Comparison of ENCODE assay signal across 28 cellular contexts in genomic region chr20:24149175-24149574, GRCh38.
DNase-seq lines count a peak whose midpoint lies in the region; ATAC-seq, FAIRE-seq and TF ChIP-seq lines count a peak whose summit lies in the region.
"Had no signal": no experiment of that assay in that cellular context is flagged by ENCODE, and none has a peak within 500 bp of the region (broad histone marks: within the 10 kb centered on the region; RNA-seq: fewer than 3 reads in every experiment).

No MANE protein-coding gene starts in this region.

- H4K20me1 ChIP-seq in mammary epithelial cell (ENCODE audit: insufficient read depth, low read length), result no peaks in the 10 kb centered on the region

- TF ChIP-seq RAD21 in A549 (conservative IDR thresholded peaks at IDR 0.05 in 1 of 2, IDR thresholded peaks at IDR 0.05 in 1 of 2), result no peak

- H3K4me2 ChIP-seq in A549, result no peak overlapping the region
- H3K4me2 ChIP-seq in mammary epithelial cell (ENCODE audit: insufficient read depth, low read depth, low read length), result no peak overlapping the region
- H3K4me2 ChIP-seq: smooth muscle cell had no signal

- peaks cover 2% of the 10 kb centered on the region for H3K27me3 Mint-ChIP-seq in endothelial cell (ENCODE audit: unreplicated experiment)
- H3K27me3 Mint-ChIP-seq in osteocyte (ENCODE audit: unreplicated experiment), result peaks cover 5% of the 10 kb centered on the region

- TF ChIP-seq CTCF in A549 (IDR thresholded peaks at IDR 0.05) (no peak), bronchial epithelial cell (IDR thresholded peaks at IDR 0.05; ENCODE audit: insufficient read depth, low read length, severe bottlenecking) (no peak), foreskin keratinocyte (conservative IDR thresholded peaks at IDR 0.05) (no peak), endothelial cell (IDR thresholded peaks at IDR 0.05; ENCODE audit: unreplicated experiment) (no peak), osteocyte (IDR thresholded peaks at IDR 0.05) (no peak), mammary epithelial cell (conservative IDR thresholded peaks at IDR 0.05 in 1 of 2, IDR thresholded peaks at IDR 0.05 in 1 of 2; ENCODE audit: extremely low read depth in 1 of 2, insufficient read depth in 1 of 2, low read depth in 1 of 2, low read length in 2 of 2) (no peak)

- peaks cover 4% of the 10 kb centered on the region; the same call in 1 of the 3 replicates for H3K9me3 ChIP-seq in A549
- peaks cover 8% of the 10 kb centered on the region for H3K9me3 ChIP-seq in mammary epithelial cell (replicated peaks; ENCODE audit: insufficient read depth, low read length)
- H3K9me3 ChIP-seq: pancreas, vagina had no signal

- H3K4me3 Mint-ChIP-seq in endothelial cell (ENCODE audit: unreplicated experiment), result no peak overlapping the region
- H3K4me3 Mint-ChIP-seq in osteocyte (ENCODE audit: unreplicated experiment), result no peak overlapping the region
- H3K4me3 Mint-ChIP-seq: activated CD4-positive, alpha-beta memory T cell treated with anti-CD3 and anti-CD28 coated beads for 36 hours; activated T-helper 1 cell treated with anti-CD3 and anti-CD28 coated beads, Interleukin-12 subunit alpha, Interleukin-12 subunit beta, Interleukin-2, Interleukin-4 antibody, amounts not matched to agents 30 ng/mL and 10 ng/mL and 1 ng/mL, durations not matched to agents 14 hours and 24 hours and 36 hours; H9; memory B cell; stimulated activated naive CD8-positive, alpha-beta T cell treated with anti-CD3 and anti-CD28 coated beads, Interleukin-15, Interleukin-2, amounts not matched to agents 100 ng/mL and 50 ng/mL, for 24 hours had no signal

- peak in 1 of 2 experiments; percentile 11 for DNase-seq in A549 (ENCODE audit: low read depth in 1 of 2, low spot score in 1 of 2)
- DNase-seq in HT1080 (ENCODE audit: low read depth), result peak; percentile 12
- peak; percentile 44 for DNase-seq in bronchial epithelial cell (ENCODE audit: low read depth)
- DNase-seq in foreskin keratinocyte, result no peak
- no peak for DNase-seq in endothelial cell (ENCODE audit: low spot score)
- DNase-seq in osteocyte (ENCODE audit: extremely low spot score, unreplicated experiment), result no peak
- DNase-seq in HCEC 1CT, result no peak
- DNase-seq in mammary epithelial cell, result no peak
- DNase-seq: activated CD4-positive, alpha-beta memory T cell treated with anti-CD3 and anti-CD28 coated beads for 36 hours; activated CD4-positive, CD25-positive, alpha-beta regulatory T cell treated with anti-CD3 and anti-CD28 coated beads, Interleukin-2, amount 50 U/mL, for 72 hours; activated CD8-positive, alpha-beta memory T cell treated with anti-CD3 and anti-CD28 coated beads, Interleukin-2, amount 50 U/mL, for 4 hours; activated naive CD4-positive, alpha-beta T cell treated with Interleukin-2 at 50 U/mL for 16 hours; DMS153; H9; hippocampal formation; NCI-H1105 treated with DMSO at 0.1 percent for 48 hours; NCI-H524 treated with DMSO at 0.1 percent for 48 hours; pancreas; retina; SHP77 treated with DMSO at 0.1 percent for 48 hours had no signal

- no peak overlapping the region for H2AFZ ChIP-seq in mammary epithelial cell (ENCODE audit: low read depth, low read length)

- intact Hi-C loops in mammary epithelial cell (cut with micrococcal nuclease), result no loop called here

- POLR2A ChIA-PET in A549 (lab: Yijun Ruan, JAX), result no interaction called here

- H3K9me3 Mint-ChIP-seq in endothelial cell (ENCODE audit: unreplicated experiment) (no peaks in the 10 kb centered on the region), osteocyte (ENCODE audit: unreplicated experiment) (peaks cover 3% of the 10 kb centered on the region)
- H3K9me3 Mint-ChIP-seq: activated T-helper 1 cell treated with anti-CD3 and anti-CD28 coated beads, Interleukin-12 subunit alpha, Interleukin-12 subunit beta, Interleukin-2, Interleukin-4 antibody, amounts not matched to agents 30 ng/mL and 10 ng/mL and 1 ng/mL, durations not matched to agents 14 hours and 24 hours and 36 hours; H9; stimulated activated naive CD8-positive, alpha-beta T cell treated with anti-CD3 and anti-CD28 coated beads, Interleukin-15, Interleukin-2, amounts not matched to agents 100 ng/mL and 50 ng/mL, for 24 hours had no signal

- H3K27ac ChIP-seq in A549 (no peak overlapping the region), foreskin keratinocyte (no peak overlapping the region), mammary epithelial cell (ENCODE audit: insufficient read depth, low read depth, low read length) (no peak overlapping the region)
- H3K27ac ChIP-seq: coronary artery, pancreas, vagina had no signal

- FAIRE-seq in A549 (lab: Jason Lieb, UNC) (no peak), bronchial epithelial cell (lab: Jason Lieb, UNC) (no peak)
- FAIRE-seq: GM12878, pancreas had no signal

- no peaks in the 10 kb centered on the region for H3K4me1 Mint-ChIP-seq in endothelial cell (ENCODE audit: unreplicated experiment)
- no peaks in the 10 kb centered on the region for H3K4me1 Mint-ChIP-seq in osteocyte (ENCODE audit: unreplicated experiment)

- CTCF ChIA-PET in A549 (lab: Yijun Ruan, JAX) (interaction anchor here (0.7 to 4.2 kb wide), 7 partner anchors 8 to 210 kb away, joined by 3 to 37 read pairs (median 4); no protein-coding TSS in a partner anchor), mammary epithelial cell (lab: Charles Lee; ENCODE audit: low non-redundant PET) (no interaction called here)

- no peak for TF ChIP-seq EP300 in A549 (IDR thresholded peaks at IDR 0.05)

- no peak overlapping the region for H3K4me3 ChIP-seq in A549
- no peak overlapping the region for H3K4me3 ChIP-seq in bronchial epithelial cell (ENCODE audit: low read depth, low read length)
- H3K4me3 ChIP-seq in mammary epithelial cell (replicated peaks in 1 of 3; ENCODE audit: insufficient read depth in 1 of 3, low read depth in 2 of 3, low read length in 3 of 3), result no peak overlapping the region
- H3K4me3 ChIP-seq: coronary artery, GM12878, pancreas, smooth muscle cell, vagina had no signal

- no peaks in the 10 kb centered on the region for H3K79me2 ChIP-seq in mammary epithelial cell (ENCODE audit: insufficient read depth, low read length)

- no peaks in the 10 kb centered on the region for H3K36me3 ChIP-seq in bronchial epithelial cell (ENCODE audit: control insufficient read depth, insufficient read depth, low read length)
- no peaks in the 10 kb centered on the region for H3K36me3 ChIP-seq in mammary epithelial cell (ENCODE audit: insufficient read depth, low read length)
- H3K36me3 ChIP-seq: pancreas, vagina had no signal

- no TSS peak for BruUV-seq in mammary epithelial cell (replicated peaks; lab: Mats Ljungman, UMichigan)

- H3K27me3 ChIP-seq in bronchial epithelial cell (ENCODE audit: control insufficient read depth, insufficient read depth, low read length) (no peaks in the 10 kb centered on the region), foreskin keratinocyte (no peaks in the 10 kb centered on the region), mammary epithelial cell (ENCODE audit: insufficient read depth, low read length) (no peaks in the 10 kb centered on the region)
- H3K27me3 ChIP-seq: pancreas, vagina had no signal

- H3K4me1 ChIP-seq in A549 (no peaks in the 10 kb centered on the region), foreskin keratinocyte (peaks cover 6% of the 10 kb centered on the region), mammary epithelial cell (ENCODE audit: insufficient read depth, low read length) (no peaks in the 10 kb centered on the region)
- H3K4me1 ChIP-seq: pancreas, vagina had no signal

- H3K9ac ChIP-seq in mammary epithelial cell (ENCODE audit: insufficient read depth, low read length), result no peak overlapping the region

- dilution Hi-C loops in mammary epithelial cell (cut with HindIII; ENCODE audit: low sequenced_read_pairs), result loop anchor here (5.0 kb wide), 1 partner anchor 73 kb away; no protein-coding TSS in a partner anchor

- no peak for TF ChIP-seq POLR2A in A549 (IDR thresholded peaks at IDR 0.05; ENCODE audit: low read length)

- 36% methylated on average over 1 of the region's 1 CpG for WGBS in A549 (ENCODE audit: missing lambda C conversion rate)
- WGBS in mammary epithelial cell (ENCODE audit: low coverage, missing lambda C conversion rate), result 75% methylated on average over 1 of the region's 1 CpG

- H3K27ac Mint-ChIP-seq in endothelial cell (ENCODE audit: unreplicated experiment), result no peak overlapping the region
- H3K27ac Mint-ChIP-seq in osteocyte (ENCODE audit: unreplicated experiment), result no peak overlapping the region
- H3K27ac Mint-ChIP-seq: activated CD4-positive, alpha-beta memory T cell treated with anti-CD3 and anti-CD28 coated beads for 36 hours; activated T-helper 1 cell treated with anti-CD3 and anti-CD28 coated beads, Interleukin-12 subunit alpha, Interleukin-12 subunit beta, Interleukin-2, Interleukin-4 antibody, amounts not matched to agents 30 ng/mL and 10 ng/mL and 1 ng/mL, durations not matched to agents 14 hours and 24 hours and 36 hours; memory B cell; stimulated activated naive CD8-positive, alpha-beta T cell treated with anti-CD3 and anti-CD28 coated beads, Interleukin-15, Interleukin-2, amounts not matched to agents 100 ng/mL and 50 ng/mL, for 24 hours had no signal

- H3K36me3 Mint-ChIP-seq in endothelial cell (ENCODE audit: low read depth, unreplicated experiment) (no peaks in the 10 kb centered on the region), osteocyte (ENCODE audit: unreplicated experiment) (no peaks in the 10 kb centered on the region)
- H3K36me3 Mint-ChIP-seq: activated CD4-positive, alpha-beta memory T cell treated with anti-CD3 and anti-CD28 coated beads for 36 hours; IgD-negative memory B cell; memory B cell had no signal

- ATAC-seq in A549, result no peak
- ATAC-seq in foreskin keratinocyte, result peak; percentile 48

- in situ Hi-C loops in mammary epithelial cell (cut with MboI; ENCODE audit: low sequenced_read_pairs in 2 of 2), result no loop called here

TF ChIP-seq in A549, 52 proteins besides CTCF, POLR2A, EP300 and RAD21:
- TF ChIP-seq HES2 (IDR thresholded peaks at IDR 0.05) (no peak), FOSL2 (IDR thresholded peaks at IDR 0.05) (no peak), FOSL2 (CRISPR knock-in tag; IDR thresholded peaks at IDR 0.05) (0 out of 2 replicates have a peak, but pooled peaks have one; percentile 12), EHF (CRISPR knock-in tag; IDR thresholded peaks at IDR 0.05) (no peak)

Comparison
In these comparisons a context has a peak if more than half of its experiments do, and no peak if none do; other contexts are left out.
1. DNase-seq: peak in HT1080 (single experiment) and bronchial epithelial cell (single experiment); none in foreskin keratinocyte (0 of 2), endothelial cell (single experiment), osteocyte (single experiment), HCEC 1CT (single experiment) and mammary epithelial cell (single experiment).